ENCODE assay signal across 19 cellular contexts in genomic region chr3:29789686-29790085, GRCh38.
"Had no signal": no experiment of that assay in that cellular context is flagged by ENCODE, and none has a peak within 500 bp of the region (broad histone marks: within the 10 kb centered on the region; RNA-seq: fewer than 3 reads in every experiment).

No MANE protein-coding gene starts in this region.

- DNase-seq: activated CD4-positive, alpha-beta T cell treated with anti-CD3 and anti-CD28 coated beads for 36 hours; activated CD4-positive, alpha-beta T cell treated with anti-CD3 and anti-CD28 coated beads, Interleukin-2, amount 50 U/mL, for 48 hours; activated gamma-delta T cell treated with Interleukin-2 at 50 U/mL for 16 hours; activated T-cell treated with anti-CD3 and anti-CD28 coated beads for 4 hours; amniotic stem cell; effector memory CD4-positive, alpha-beta T cell; immature natural killer cell; kidney glomerular epithelial cell; left ventricle myocardium superior; retina; stimulated activated CD4-positive, alpha-beta T cell treated with anti-CD3 and anti-CD28 coated beads, Interleukin-1b, Interleukin-23, amount 100 ng/mL, for 48 hours; stimulated activated CD8-positive, alpha-beta memory T cell treated with anti-CD3 and anti-CD28 coated beads, Interleukin-4, amount 100 ng/mL, for 48 hours; stimulated activated naive CD4-positive, alpha-beta T cell had no signal

- H3K36me3 ChIP-seq: cardiac muscle cell, esophagus muscularis mucosa, tibial nerve had no signal

- H3K4me3 ChIP-seq: cardiac muscle cell, esophagus muscularis mucosa, tibial nerve had no signal

- H3K27ac ChIP-seq: cardiac muscle cell, esophagus muscularis mucosa, tibial nerve had no signal

- H3K27me3 ChIP-seq: cardiac muscle cell, esophagus muscularis mucosa, tibial nerve had no signal

- FAIRE-seq: endothelial cell of umbilical vein, TTC549, urothelium cell line had no signal

- H3K4me1 ChIP-seq: esophagus muscularis mucosa, tibial nerve had no signal
